Comparison of ENCODE assay signal across 1 cellular context in genomic region chrX:49171752-49172279, GRCh38.
A peak's percentile ranks its signal among the peaks of the same experiment; 100 is the strongest.
TF ChIP-seq lines count a peak whose summit lies in the region.

Gene PLP2 (plus strand): TSS chrX:49171898. CDS start chrX:49172001, 103 bp downstream.

TF ChIP-seq in K562, 482 proteins besides CTCF, POLR2A, EP300 and RAD21 (continues in another document):
- TF ChIP-seq ZNF609 (CRISPR knock-in tag; IDR thresholded peaks at IDR 0.05; ENCODE audit: borderline replicate concordance) (no peak), ZNF561 (CRISPR knock-in tag; conservative IDR thresholded peaks at IDR 0.05) (no peak), FIP1L1 (IDR thresholded peaks at IDR 0.05; ENCODE audit: low read depth, low read length, poor library complexity, severe bottlenecking) (peak; percentile 24), ZZZ3 (IDR thresholded peaks at IDR 0.05) (no peak), ZNF584 (CRISPR knock-in tag; IDR thresholded peaks at IDR 0.05; ENCODE audit: low read depth) (no peak), ZSCAN29 (IDR thresholded peaks at IDR 0.05) (no peak), ZNF589 (CRISPR knock-in tag; IDR thresholded peaks at IDR 0.05; ENCODE audit: low read depth) (no peak), POLR2AphosphoS5 (IDR thresholded peaks at IDR 0.05; ENCODE audit: control insufficient read depth, insufficient read depth, low read depth, low read length) (0 out of 2 replicates have a peak, but pooled peaks have one; percentile 35), NKRF (IDR thresholded peaks at IDR 0.05; ENCODE audit: borderline replicate concordance) (0 out of 2 replicates have a peak, but pooled peaks have one; percentile 37), MNT (conservative IDR thresholded peaks at IDR 0.05) (peak in 1 of 2 experiments; percentile 16; a peak in 1 of 4 replicates), RNF2 (IDR thresholded peaks at IDR 0.05) (0 out of 2 replicates have a peak, but pooled peaks have one; percentile 17), TOE1 (IDR thresholded peaks at IDR 0.05; ENCODE audit: borderline replicate concordance) (no peak), TOE1 (CRISPR knock-in tag; IDR thresholded peaks at IDR 0.05; ENCODE audit: borderline replicate concordance, low read depth) (no peak), MBD1 (CRISPR knock-in tag; IDR thresholded peaks at IDR 0.05) (no peak), PPARD (CRISPR knock-in tag; IDR thresholded peaks at IDR 0.05) (no peak), ATF6 (CRISPR knock-in tag; IDR thresholded peaks at IDR 0.05) (no peak), SMARCB1 (IDR thresholded peaks at IDR 0.05; ENCODE audit: insufficient read length, low read depth) (no peak), FOXM1 (IDR thresholded peaks at IDR 0.05; ENCODE audit: low read depth) (no peak), FOXM1 (CRISPR knock-in tag; IDR thresholded peaks at IDR 0.05; ENCODE audit: low read depth) (0 out of 2 replicates have a peak, but pooled peaks have one; percentile 53), HNRNPH1 (optimal IDR thresholded peaks at IDR 0.05; ENCODE audit: low read depth, low read length) (no peak), ZBTB7A (IDR thresholded peaks at IDR 0.05; ENCODE audit: borderline replicate concordance, control insufficient read depth, low read depth, low read length) (peak; percentile 66; the same call in 1 of the 2 replicates), RB1 (IDR thresholded peaks at IDR 0.05; ENCODE audit: low read depth) (no peak), ILF3 (IDR thresholded peaks at IDR 0.05; ENCODE audit: borderline replicate concordance) (no peak), HMBOX1 (IDR thresholded peaks at IDR 0.05) (no peak), RBM17 (IDR thresholded peaks at IDR 0.05; ENCODE audit: borderline replicate concordance, low read depth, low read length) (no peak), HOMEZ (CRISPR knock-in tag; IDR thresholded peaks at IDR 0.05) (no peak), FOSL1 (tag; conservative IDR thresholded peaks at IDR 0.05) (peak; percentile 64), CXXC5 (CRISPR knock-in tag; IDR thresholded peaks at IDR 0.05) (0 out of 2 replicates have a peak, but pooled peaks have one; percentile 1), FOXJ2 (tag; IDR thresholded peaks at IDR 0.05) (no peak), SUPT5H (IDR thresholded peaks at IDR 0.05) (peak; percentile 54), ZNF318 (IDR thresholded peaks at IDR 0.05; ENCODE audit: borderline replicate concordance in 1 of 2, low read depth in 1 of 2) (no peak)
